9 cellular contexts compared by ENCODE assay signal in genomic region chr3:142850395-142851023, GRCh38. TPM values are rescaled to one million over a fixed set of nuclear protein-coding genes. Genes with fewer than 3 reads are reported as not detected.
DNase-seq lines count a peak whose midpoint lies in the region; ATAC-seq, FAIRE-seq and TF ChIP-seq lines count a peak whose summit lies in the region.
"Had no signal": no experiment of that assay in that cellular context is flagged by ENCODE, and none has a peak within 500 bp of the region (broad histone marks: within the 10 kb centered on the region; RNA-seq: fewer than 3 reads in every experiment).

No MANE protein-coding gene starts in this region.

- no peaks in the 10 kb centered on the region for H3K9me3 ChIP-seq in left ventricle myocardium inferior (replicated peaks)

- H3K79me2 ChIP-seq in ACC112 (ENCODE audit: control insufficient read depth, insufficient read depth, low read length, unreplicated experiment) = no peaks in the 10 kb centered on the region

- no peak overlapping the region for H2AFZ ChIP-seq in ACC112 (ENCODE audit: low read length, unreplicated experiment)

- H3K27ac ChIP-seq in ACC112 (ENCODE audit: low read depth, low read length) (peak overlapping the region; percentile 81), left ventricle myocardium inferior (replicated peaks) (peak overlapping the region; percentile 32)

- TF ChIP-seq POLR2A in GM12891 (IDR thresholded peaks at IDR 0.05; ENCODE audit: low read depth, low read length) = no peak

- TF ChIP-seq CTCF in left ventricle myocardium inferior (IDR thresholded peaks at IDR 0.05; ENCODE audit: borderline replicate concordance) = no peak

- DNase-seq in H4 (ENCODE audit: low spot score) = peak; percentile 81
- peak; percentile 100 for DNase-seq in SIG-M5 treated with dmso at 0.1 percent for 504 hours (lab: John Stamatoyannopoulos, UW; ENCODE audit: unreplicated experiment)
- no peak for DNase-seq in left ventricle myocardium inferior
- no peak for DNase-seq in DMS79 (lab: John Stamatoyannopoulos, UW)
- no peak for DNase-seq in GM12891 (ENCODE audit: insufficient read length, low spot score)
- DNase-seq in stimulated activated CD4-positive, alpha-beta T cell treated with anti-CD3 and anti-CD28 coated beads, Interleukin-12 subunit alpha, Interleukin-12 subunit beta, amount 100 ng/mL, for 4 hours = no peak
- DNase-seq: cortex of kidney had no signal

- H3K27me3 ChIP-seq in ACC112 (ENCODE audit: insufficient read depth, low read length) (no peaks in the 10 kb centered on the region), left ventricle myocardium inferior (ENCODE audit: low read depth) (no peaks in the 10 kb centered on the region)

- intact Hi-C loops in left ventricle myocardium inferior (cut with micrococcal nuclease) = no loop called here

- ATAC-seq in HG03045 (IDR thresholded peaks at IDR 0.05; ENCODE audit: unreplicated experiment) = no peak

- peaks cover 46% of the 10 kb centered on the region for H3K4me1 ChIP-seq in ACC112 (ENCODE audit: control insufficient read depth, insufficient read depth, low read length, unreplicated experiment)
- peaks cover 45% of the 10 kb centered on the region for H3K4me1 ChIP-seq in left ventricle myocardium inferior

- FAIRE-seq in GM12891 (lab: Jason Lieb, UNC) = no peak

- no peaks in the 10 kb centered on the region for H3K36me3 ChIP-seq in ACC112 (ENCODE audit: insufficient read depth, low read length)
- H3K36me3 ChIP-seq in left ventricle myocardium inferior = no peaks in the 10 kb centered on the region

- H3K4me3 ChIP-seq in ACC112 (ENCODE audit: low read depth, low read length) (peak overlapping the region; percentile 0; the same call in 1 of the 2 replicates), left ventricle myocardium inferior (no peak overlapping the region)

TF ChIP-seq in GM12891, 5 proteins besides CTCF, POLR2A, EP300 and RAD21:
- no peak for TF ChIP-seq POLR2AphosphoS5 (IDR thresholded peaks at IDR 0.05; ENCODE audit: low read depth, low read length)
- no peak for TF ChIP-seq PAX5 (IDR thresholded peaks at IDR 0.05; ENCODE audit: insufficient read depth, low read length, severe bottlenecking)
- no peak for TF ChIP-seq TAF1 (IDR thresholded peaks at IDR 0.05; ENCODE audit: low read depth, low read length)
- no peak for TF ChIP-seq SPI1 (IDR thresholded peaks at IDR 0.05; ENCODE audit: low read depth, low read length)
- TF ChIP-seq POU2F2 (IDR thresholded peaks at IDR 0.05; ENCODE audit: low read depth, low read length) = no peak

RNA-seq across cellular contexts. Expression of gene PCOLCE2, which starts 38.4 kb away (rescaled TPM):
- 30.5 and 35.8 TPM in 2 replicates for total RNA-seq in H4 (2014; rRNA removed; shearing (Covaris generic))
- total RNA-seq in left ventricle myocardium inferior = 74.3 TPM
- polyA plus RNA-seq in GM12891 (2012; ENCODE audit: low read depth, missing spikeins) = 0.22 TPM

Comparison
In these comparisons a context has a peak if more than half of its experiments do, and no peak if none do; other contexts are left out.
1. DNase-seq: peak in H4 (single experiment) and SIG-M5 treated with dmso at 0.1 percent for 504 hours (single experiment); none in left ventricle myocardium inferior (single experiment), DMS79 (single experiment), GM12891 (single experiment) and stimulated activated CD4-positive, alpha-beta T cell treated with anti-CD3 and anti-CD28 coated beads, Interleukin-12 subunit alpha, Interleukin-12 subunit beta, amount 100 ng/mL, for 4 hours (single experiment).